11 cellular contexts compared by ENCODE assay signal in the genomic region with DNA sequence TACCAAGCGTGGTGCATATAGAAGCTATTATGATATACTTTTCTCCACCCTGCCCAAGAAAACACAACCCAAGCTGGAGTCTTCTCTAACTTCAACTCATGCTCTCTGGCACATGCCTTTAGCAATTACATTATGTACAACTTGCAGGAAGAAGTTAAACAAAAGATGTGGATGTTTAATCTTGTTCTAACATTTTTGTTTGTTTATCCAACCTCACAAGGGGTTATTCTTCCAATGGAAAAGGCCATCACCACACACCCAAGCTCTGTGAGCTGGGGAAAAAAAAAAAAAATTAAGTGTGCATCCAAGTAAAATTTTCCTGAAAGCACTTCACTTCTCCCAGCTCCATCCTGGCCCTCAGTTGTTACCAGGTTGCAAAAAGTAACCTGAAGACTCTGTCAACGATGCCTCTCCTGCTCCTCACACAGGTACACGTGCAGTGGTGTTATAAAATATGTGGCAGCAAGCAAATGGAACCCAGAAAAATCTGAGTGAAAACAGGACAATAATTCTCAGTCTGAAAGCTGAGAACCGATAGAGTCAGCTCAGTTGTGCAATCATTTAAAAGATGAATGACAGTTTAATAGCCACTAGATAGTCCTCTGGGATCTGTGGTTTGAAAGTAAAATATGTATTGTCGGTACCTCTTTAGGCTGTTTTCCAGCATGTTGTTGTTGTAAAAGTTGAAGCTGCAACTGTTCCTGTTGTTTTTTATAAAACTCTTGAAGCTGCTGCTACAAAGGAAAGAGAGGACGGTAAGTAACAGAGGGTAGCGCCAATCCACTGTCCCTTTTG.
DNase-seq lines count a peak whose midpoint lies in the region; ATAC-seq, FAIRE-seq and TF ChIP-seq lines count a peak whose summit lies in the region.
"Had no signal": no experiment of that assay in that cellular context is flagged by ENCODE, and none has a peak within 500 bp of the region (broad histone marks: within the 10 kb centered on the region; RNA-seq: fewer than 3 reads in every experiment).

No MANE protein-coding gene starts in this region.

- no peak for TF ChIP-seq RAD21 in SK-N-SH (IDR thresholded peaks at IDR 0.05; ENCODE audit: low read length)

- peaks cover 41 to 52% of the 10 kb centered on the region in 2 experiments for H3K4me1 ChIP-seq in SK-N-SH (ENCODE audit: control insufficient read depth in 1 of 2, insufficient read depth in 2 of 2, low read depth in 1 of 2, low read length in 1 of 2)
- peaks cover 47 to 100% (median 88%) of the 10 kb centered on the region in 4 donors for H3K4me1 ChIP-seq in stomach

- peaks cover 100% of the 10 kb centered on the region for H3K79me2 ChIP-seq in SK-N-SH (ENCODE audit: insufficient read depth)

- no peaks in the 10 kb centered on the region for H3K27me3 Mint-ChIP-seq in T-helper 2 cell treated with Interferon-gamma antibody and Interleukin-4, amounts not matched to agents 5 μg/mL and 100 μg/mL, for 36 hours (ENCODE audit: low read depth)

- H3F3A ChIP-seq in SK-N-SH (replicated peaks; ENCODE audit: insufficient read depth) = peaks cover 31% of the 10 kb centered on the region

- H4K20me1 ChIP-seq in SK-N-SH (ENCODE audit: insufficient read depth) = no peaks in the 10 kb centered on the region

- FAIRE-seq in D721Med (lab: Jason Lieb, UNC) = no peak

- TF ChIP-seq EP300 in SK-N-SH (IDR thresholded peaks at IDR 0.05; ENCODE audit: borderline replicate concordance in 1 of 2, low read depth in 1 of 2, low read length in 1 of 2) = no peak
- TF ChIP-seq EP300 in stomach (IDR thresholded peaks at IDR 0.05) = no peak

- H3K4me2 ChIP-seq in SK-N-SH = peak overlapping the region; percentile 29; the same call in 1 of the 2 replicates

- POLR2A ChIA-PET in SK-N-SH (lab: Yijun Ruan, JAX) = interaction anchor here (1.2 kb wide), 1 partner anchor 12 kb away, joined by 5 read pairs; no protein-coding TSS in a partner anchor

- peaks cover 70% of the 10 kb centered on the region for H3K36me3 Mint-ChIP-seq in T-helper 2 cell treated with Interferon-gamma antibody and Interleukin-4, amounts not matched to agents 5 μg/mL and 100 μg/mL, for 36 hours (ENCODE audit: low read depth)

- H2AFZ ChIP-seq in SK-N-SH (ENCODE audit: low read depth) = no peak overlapping the region

- H3K4me3 Mint-ChIP-seq in T-helper 2 cell treated with Interferon-gamma antibody and Interleukin-4, amounts not matched to agents 5 μg/mL and 100 μg/mL, for 36 hours = no peak overlapping the region

- H3K9me3 Mint-ChIP-seq in T-helper 2 cell treated with Interferon-gamma antibody and Interleukin-4, amounts not matched to agents 5 μg/mL and 100 μg/mL, for 36 hours = no peaks in the 10 kb centered on the region

- DNase-seq in T-helper 2 cell treated with Interferon-gamma antibody and Interleukin-4, amounts not matched to agents 5 μg/mL and 100 μg/mL, for 36 hours (ENCODE audit: low spot score) = no peak
- DNase-seq in T-helper 2 cell = no peak
- no peak for DNase-seq in SK-N-SH
- DNase-seq in fibroblast of peridontal ligament (ENCODE audit: extremely low read depth) = peak; percentile 40
- no peak for DNase-seq in stomach
- DNase-seq in D721Med (ENCODE audit: insufficient read length, low spot score) = no peak
- DNase-seq: amniotic stem cell, upper lobe of left lung had no signal

- H3K4me3 ChIP-seq in SK-N-SH (ENCODE audit: low read depth in 2 of 2, low read length in 1 of 2) (no peak overlapping the region; a peak in 1 of 4 replicates), stomach (no peak overlapping the region)
- H3K4me3 ChIP-seq: skin epidermis, upper lobe of left lung had no signal

- peaks cover 17 to 53% of the 10 kb centered on the region in 2 experiments for H3K36me3 ChIP-seq in SK-N-SH (replicated peaks in 1 of 2; ENCODE audit: control insufficient read depth in 1 of 2, insufficient read depth in 2 of 2, low read length in 1 of 2)
- peaks cover 18 to 44% (median 31%) of the 10 kb centered on the region in 4 donors for H3K36me3 ChIP-seq in stomach

- no peak for ATAC-seq in GM18505 (IDR thresholded peaks at IDR 0.05; ENCODE audit: unreplicated experiment)
- ATAC-seq in GM21367 (IDR thresholded peaks at IDR 0.05; ENCODE audit: unreplicated experiment) = no peak

- no peak overlapping the region; the same call in 1 of the 2 replicates for H3K9ac ChIP-seq in SK-N-SH

- peaks cover 81% of the 10 kb centered on the region for H3K4me1 Mint-ChIP-seq in T-helper 2 cell treated with Interferon-gamma antibody and Interleukin-4, amounts not matched to agents 5 μg/mL and 100 μg/mL, for 36 hours (ENCODE audit: low read depth)

- H3K9me2 ChIP-seq in SK-N-SH = no peaks in the 10 kb centered on the region

- CTCF ChIA-PET in SK-N-SH (lab: Yijun Ruan, JAX) = interaction anchor here (1.2 to 1.3 kb wide), 3 partner anchors 45 to 345 kb away, joined by 3 to 5 read pairs (median 4); no protein-coding TSS in a partner anchor

- peak overlapping the region; percentile 86 for H3K27ac Mint-ChIP-seq in T-helper 2 cell treated with Interferon-gamma antibody and Interleukin-4, amounts not matched to agents 5 μg/mL and 100 μg/mL, for 36 hours

- TF ChIP-seq POLR2A in stomach (IDR thresholded peaks at IDR 0.05) (no peak), GM18505 (IDR thresholded peaks at IDR 0.05; ENCODE audit: borderline replicate concordance, extremely low read depth, insufficient read depth, insufficient read length) (no peak)

- H3K27ac ChIP-seq in SK-N-SH (ENCODE audit: low read depth in 2 of 2, low read length in 1 of 2) (peak overlapping the region; percentile 63 to 77; a peak in 3 of 4 replicates), stomach (peak overlapping the region in 4 of 5 donors; percentile 20 to 81 (median 65))

- H3K9me3 ChIP-seq in SK-N-SH = no peaks in the 10 kb centered on the region
- H3K9me3 ChIP-seq in stomach = no peaks in the 10 kb centered on the region
- H3K9me3 ChIP-seq: upper lobe of left lung had no signal

- H3K27me3 ChIP-seq in SK-N-SH (ENCODE audit: insufficient read depth) (no peaks in the 10 kb centered on the region), stomach (no peaks in the 10 kb centered on the region)
- H3K27me3 ChIP-seq: upper lobe of left lung had no signal

- 59% methylated on average over 7 of the region's 7 CpGs for WGBS in SK-N-SH (ENCODE audit: low lambda C conversion rate)
- 39 to 52% (median 45%) methylated on average over 7 of the region's 7 CpGs for WGBS in stomach, 5 donors

- TF ChIP-seq CTCF in SK-N-SH (IDR thresholded peaks at IDR 0.05) (no peak), stomach (IDR thresholded peaks at IDR 0.05) (no peak), D721Med (IDR thresholded peaks at IDR 0.05; ENCODE audit: insufficient read depth, missing control alignments) (no peak)

- intact Hi-C loops in stomach (cut with DNase I; ENCODE audit: low total_unique reads) = no loop called here

TF ChIP-seq in SK-N-SH, 30 proteins besides CTCF, POLR2A, EP300 and RAD21:
- TF ChIP-seq TAF1 (IDR thresholded peaks at IDR 0.05; ENCODE audit: borderline replicate concordance, low read depth, low read length) (no peak), RCOR1 (IDR thresholded peaks at IDR 0.05; ENCODE audit: low read length) (no peak), CHD2 (IDR thresholded peaks at IDR 0.05; ENCODE audit: low read length, partially characterized antibody) (no peak), MXI1 (IDR thresholded peaks at IDR 0.05; ENCODE audit: low read depth, low read length) (no peak), TCF12 (IDR thresholded peaks at IDR 0.05) (no peak), SIN3A (IDR thresholded peaks at IDR 0.05; ENCODE audit: borderline replicate concordance, low read depth, low read length) (no peak), JUND (IDR thresholded peaks at IDR 0.05) (no peak), USF1 (IDR thresholded peaks at IDR 0.05; ENCODE audit: borderline replicate concordance, low read depth) (no peak), FOSL2 (IDR thresholded peaks at IDR 0.05; ENCODE audit: borderline replicate concordance, low read depth) (no peak), NRF1 (IDR thresholded peaks at IDR 0.05; ENCODE audit: low read depth, low read length) (no peak), YY1 (IDR thresholded peaks at IDR 0.05; ENCODE audit: low read depth) (no peak), TEAD4 (IDR thresholded peaks at IDR 0.05; ENCODE audit: borderline replicate concordance, insufficient read depth) (peak; percentile 8; the same call in 1 of the 2 replicates), SMC3 (IDR thresholded peaks at IDR 0.05; ENCODE audit: low read depth, low read length) (no peak), MEF2A (IDR thresholded peaks at IDR 0.05; ENCODE audit: borderline replicate concordance, low read depth) (no peak), GABPA (IDR thresholded peaks at IDR 0.05; ENCODE audit: low read depth) (no peak), USF2 (IDR thresholded peaks at IDR 0.05; ENCODE audit: borderline replicate concordance, low read depth, low read length) (no peak)
- TF ChIP-seq, protein P1, sequence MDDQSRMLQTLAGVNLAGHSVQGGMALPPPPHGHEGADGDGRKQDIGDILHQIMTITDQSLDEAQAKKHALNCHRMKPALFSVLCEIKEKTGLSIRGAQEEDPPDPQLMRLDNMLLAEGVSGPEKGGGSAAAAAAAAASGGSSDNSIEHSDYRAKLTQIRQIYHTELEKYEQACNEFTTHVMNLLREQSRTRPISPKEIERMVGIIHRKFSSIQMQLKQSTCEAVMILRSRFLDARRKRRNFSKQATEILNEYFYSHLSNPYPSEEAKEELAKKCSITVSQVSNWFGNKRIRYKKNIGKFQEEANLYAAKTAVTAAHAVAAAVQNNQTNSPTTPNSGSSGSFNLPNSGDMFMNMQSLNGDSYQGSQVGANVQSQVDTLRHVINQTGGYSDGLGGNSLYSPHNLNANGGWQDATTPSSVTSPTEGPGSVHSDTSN (IDR thresholded peaks at IDR 0.05) = peak; percentile 77
